In genomic region chr10:110483633-110484032, GRCh38 we compare ENCODE assay signal across 1 cellular context.
TF ChIP-seq lines count a peak whose summit lies in the region.

No MANE protein-coding gene starts in this region.

TF ChIP-seq in K562, 482 proteins besides CTCF, POLR2A, EP300 and RAD21 (continued from another document and continues in another):
- no peak for TF ChIP-seq ZNF398 (CRISPR knock-in tag; IDR thresholded peaks at IDR 0.05)
- no peak for TF ChIP-seq ZNF740 (CRISPR knock-in tag; IDR thresholded peaks at IDR 0.05)
- TF ChIP-seq ZNF740 (tag; IDR thresholded peaks at IDR 0.05), result no peak
- TF ChIP-seq ETS2 (tag; IDR thresholded peaks at IDR 0.05; ENCODE audit: borderline replicate concordance, poor library complexity, severe bottlenecking), result no peak
- no peak for TF ChIP-seq ZNF764 (CRISPR knock-in tag; IDR thresholded peaks at IDR 0.05; ENCODE audit: low read depth)
- TF ChIP-seq ZC3H11A (IDR thresholded peaks at IDR 0.05; ENCODE audit: low read depth, low read length), result no peak
- peak in 1 of 2 experiments; percentile 51; a peak in 2 of 4 replicates for TF ChIP-seq TBL1XR1 (IDR thresholded peaks at IDR 0.05; ENCODE audit: low read length in 2 of 2)
- TF ChIP-seq CUX1 (CRISPR knock-in tag; IDR thresholded peaks at IDR 0.05), result no peak
- TF ChIP-seq TRIM25 (IDR thresholded peaks at IDR 0.05; ENCODE audit: borderline replicate concordance), result no peak
- TF ChIP-seq THRAP3 (IDR thresholded peaks at IDR 0.05; ENCODE audit: borderline replicate concordance), result no peak
- peak; percentile 67; the same call in 1 of the 2 replicates for TF ChIP-seq PML (IDR thresholded peaks at IDR 0.05; ENCODE audit: low read length)
- TF ChIP-seq ESRRA (IDR thresholded peaks at IDR 0.05; ENCODE audit: borderline replicate concordance, low read depth), result peak; percentile 57; the same call in 1 of the 2 replicates
- TF ChIP-seq MAFK (IDR thresholded peaks at IDR 0.05; ENCODE audit: low read length), result peak; percentile 70
- TF ChIP-seq PATZ1 (CRISPR knock-in tag; IDR thresholded peaks at IDR 0.05; ENCODE audit: borderline replicate concordance), result no peak
- peak; percentile 94 for TF ChIP-seq CBFA2T3 (IDR thresholded peaks at IDR 0.05)
- no peak for TF ChIP-seq CREB3L1 (IDR thresholded peaks at IDR 0.05; ENCODE audit: borderline replicate concordance, low read depth)
- no peak for TF ChIP-seq FUS (optimal IDR thresholded peaks at IDR 0.05; ENCODE audit: low read depth, low read length)
- TF ChIP-seq FIP1L1 (IDR thresholded peaks at IDR 0.05; ENCODE audit: low read depth, low read length, poor library complexity, severe bottlenecking), result no peak
- no peak for TF ChIP-seq MLX (CRISPR knock-in tag; conservative IDR thresholded peaks at IDR 0.05)
- TF ChIP-seq MCM5 (IDR thresholded peaks at IDR 0.05; ENCODE audit: low read depth), result no peak
- no peak for TF ChIP-seq ZNF583 (CRISPR knock-in tag; IDR thresholded peaks at IDR 0.05)
- TF ChIP-seq USF1 (CRISPR knock-in tag; IDR thresholded peaks at IDR 0.05), result no peak
- TF ChIP-seq ZNF668 (CRISPR knock-in tag; IDR thresholded peaks at IDR 0.05), result no peak
- no peak for TF ChIP-seq POLR2G (IDR thresholded peaks at IDR 0.05; ENCODE audit: low read depth, low read length)
- no peak for TF ChIP-seq NR1H2 (CRISPR knock-in tag; IDR thresholded peaks at IDR 0.05)
- no peak for TF ChIP-seq ZNF780A (CRISPR knock-in tag; IDR thresholded peaks at IDR 0.05)
- TF ChIP-seq CREM (IDR thresholded peaks at IDR 0.05; ENCODE audit: low read depth), result no peak
- no peak for TF ChIP-seq TCF15 (CRISPR knock-in tag; IDR thresholded peaks at IDR 0.05)
- no peak for TF ChIP-seq HMG20B (CRISPR knock-in tag; IDR thresholded peaks at IDR 0.05)
- TF ChIP-seq ZBTB40 (IDR thresholded peaks at IDR 0.05), result 0 out of 2 replicates have a peak, but pooled peaks have one; percentile 18
- TF ChIP-seq ZBTB40 (CRISPR knock-in tag; IDR thresholded peaks at IDR 0.05), result no peak
- peak; percentile 59; the same call in 1 of the 2 replicates for TF ChIP-seq ZNF316 (IDR thresholded peaks at IDR 0.05)
